ENCODE assay signal across 2 cellular contexts in the genomic region with DNA sequence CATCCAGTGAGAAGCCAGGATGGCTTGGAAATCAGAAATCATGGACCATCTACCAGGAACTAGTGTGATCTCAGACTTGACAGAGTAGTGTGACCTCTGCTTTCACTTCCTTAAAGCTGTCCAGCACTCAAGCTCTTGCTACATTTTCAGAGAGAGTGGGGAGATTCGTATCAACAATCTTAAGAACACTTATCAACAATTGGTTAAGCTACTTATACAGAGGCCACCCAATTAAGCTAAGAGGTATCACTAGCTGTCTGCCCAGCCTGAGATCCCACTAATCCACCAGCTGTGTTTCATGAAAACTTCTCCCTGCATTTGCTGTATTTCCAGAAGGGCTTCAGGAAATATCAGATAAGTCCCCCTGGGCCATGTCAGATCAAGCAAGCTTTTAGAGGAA.
TF ChIP-seq lines count a peak whose summit lies in the region.

No MANE protein-coding gene starts in this region.

TF ChIP-seq in Ishikawa, 13 proteins besides CTCF, POLR2A, EP300 and RAD21:
- no peak for TF ChIP-seq YY1 (IDR thresholded peaks at IDR 0.05; ENCODE audit: low read depth)
- TF ChIP-seq, protein P1, sequence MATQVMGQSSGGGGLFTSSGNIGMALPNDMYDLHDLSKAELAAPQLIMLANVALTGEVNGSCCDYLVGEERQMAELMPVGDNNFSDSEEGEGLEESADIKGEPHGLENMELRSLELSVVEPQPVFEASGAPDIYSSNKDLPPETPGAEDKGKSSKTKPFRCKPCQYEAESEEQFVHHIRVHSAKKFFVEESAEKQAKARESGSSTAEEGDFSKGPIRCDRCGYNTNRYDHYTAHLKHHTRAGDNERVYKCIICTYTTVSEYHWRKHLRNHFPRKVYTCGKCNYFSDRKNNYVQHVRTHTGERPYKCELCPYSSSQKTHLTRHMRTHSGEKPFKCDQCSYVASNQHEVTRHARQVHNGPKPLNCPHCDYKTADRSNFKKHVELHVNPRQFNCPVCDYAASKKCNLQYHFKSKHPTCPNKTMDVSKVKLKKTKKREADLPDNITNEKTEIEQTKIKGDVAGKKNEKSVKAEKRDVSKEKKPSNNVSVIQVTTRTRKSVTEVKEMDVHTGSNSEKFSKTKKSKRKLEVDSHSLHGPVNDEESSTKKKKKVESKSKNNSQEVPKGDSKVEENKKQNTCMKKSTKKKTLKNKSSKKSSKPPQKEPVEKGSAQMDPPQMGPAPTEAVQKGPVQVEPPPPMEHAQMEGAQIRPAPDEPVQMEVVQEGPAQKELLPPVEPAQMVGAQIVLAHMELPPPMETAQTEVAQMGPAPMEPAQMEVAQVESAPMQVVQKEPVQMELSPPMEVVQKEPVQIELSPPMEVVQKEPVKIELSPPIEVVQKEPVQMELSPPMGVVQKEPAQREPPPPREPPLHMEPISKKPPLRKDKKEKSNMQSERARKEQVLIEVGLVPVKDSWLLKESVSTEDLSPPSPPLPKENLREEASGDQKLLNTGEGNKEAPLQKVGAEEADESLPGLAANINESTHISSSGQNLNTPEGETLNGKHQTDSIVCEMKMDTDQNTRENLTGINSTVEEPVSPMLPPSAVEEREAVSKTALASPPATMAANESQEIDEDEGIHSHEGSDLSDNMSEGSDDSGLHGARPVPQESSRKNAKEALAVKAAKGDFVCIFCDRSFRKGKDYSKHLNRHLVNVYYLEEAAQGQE (IDR thresholded peaks at IDR 0.05; ENCODE audit: low read depth): peak; percentile 27; the same call in 1 of the 2 replicates

TF ChIP-seq in GM12878, 131 proteins besides CTCF, POLR2A, EP300 and RAD21 (continued from another document):
- TF ChIP-seq SPI1 (IDR thresholded peaks at IDR 0.05; ENCODE audit: borderline replicate concordance, insufficient read depth, low read depth, low read length): peak; percentile 72
- TF ChIP-seq, protein P2, sequence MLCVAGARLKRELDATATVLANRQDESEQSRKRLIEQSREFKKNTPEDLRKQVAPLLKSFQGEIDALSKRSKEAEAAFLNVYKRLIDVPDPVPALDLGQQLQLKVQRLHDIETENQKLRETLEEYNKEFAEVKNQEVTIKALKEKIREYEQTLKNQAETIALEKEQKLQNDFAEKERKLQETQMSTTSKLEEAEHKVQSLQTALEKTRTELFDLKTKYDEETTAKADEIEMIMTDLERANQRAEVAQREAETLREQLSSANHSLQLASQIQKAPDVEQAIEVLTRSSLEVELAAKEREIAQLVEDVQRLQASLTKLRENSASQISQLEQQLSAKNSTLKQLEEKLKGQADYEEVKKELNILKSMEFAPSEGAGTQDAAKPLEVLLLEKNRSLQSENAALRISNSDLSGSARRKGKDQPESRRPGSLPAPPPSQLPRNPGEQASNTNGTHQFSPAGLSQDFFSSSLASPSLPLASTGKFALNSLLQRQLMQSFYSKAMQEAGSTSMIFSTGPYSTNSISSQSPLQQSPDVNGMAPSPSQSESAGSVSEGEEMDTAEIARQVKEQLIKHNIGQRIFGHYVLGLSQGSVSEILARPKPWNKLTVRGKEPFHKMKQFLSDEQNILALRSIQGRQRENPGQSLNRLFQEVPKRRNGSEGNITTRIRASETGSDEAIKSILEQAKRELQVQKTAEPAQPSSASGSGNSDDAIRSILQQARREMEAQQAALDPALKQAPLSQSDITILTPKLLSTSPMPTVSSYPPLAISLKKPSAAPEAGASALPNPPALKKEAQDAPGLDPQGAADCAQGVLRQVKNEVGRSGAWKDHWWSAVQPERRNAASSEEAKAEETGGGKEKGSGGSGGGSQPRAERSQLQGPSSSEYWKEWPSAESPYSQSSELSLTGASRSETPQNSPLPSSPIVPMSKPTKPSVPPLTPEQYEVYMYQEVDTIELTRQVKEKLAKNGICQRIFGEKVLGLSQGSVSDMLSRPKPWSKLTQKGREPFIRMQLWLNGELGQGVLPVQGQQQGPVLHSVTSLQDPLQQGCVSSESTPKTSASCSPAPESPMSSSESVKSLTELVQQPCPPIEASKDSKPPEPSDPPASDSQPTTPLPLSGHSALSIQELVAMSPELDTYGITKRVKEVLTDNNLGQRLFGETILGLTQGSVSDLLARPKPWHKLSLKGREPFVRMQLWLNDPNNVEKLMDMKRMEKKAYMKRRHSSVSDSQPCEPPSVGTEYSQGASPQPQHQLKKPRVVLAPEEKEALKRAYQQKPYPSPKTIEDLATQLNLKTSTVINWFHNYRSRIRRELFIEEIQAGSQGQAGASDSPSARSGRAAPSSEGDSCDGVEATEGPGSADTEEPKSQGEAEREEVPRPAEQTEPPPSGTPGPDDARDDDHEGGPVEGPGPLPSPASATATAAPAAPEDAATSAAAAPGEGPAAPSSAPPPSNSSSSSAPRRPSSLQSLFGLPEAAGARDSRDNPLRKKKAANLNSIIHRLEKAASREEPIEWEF (IDR thresholded peaks at IDR 0.05; ENCODE audit: insufficient replicate concordance, low read depth, low read length): no peak
- TF ChIP-seq, protein P3, sequence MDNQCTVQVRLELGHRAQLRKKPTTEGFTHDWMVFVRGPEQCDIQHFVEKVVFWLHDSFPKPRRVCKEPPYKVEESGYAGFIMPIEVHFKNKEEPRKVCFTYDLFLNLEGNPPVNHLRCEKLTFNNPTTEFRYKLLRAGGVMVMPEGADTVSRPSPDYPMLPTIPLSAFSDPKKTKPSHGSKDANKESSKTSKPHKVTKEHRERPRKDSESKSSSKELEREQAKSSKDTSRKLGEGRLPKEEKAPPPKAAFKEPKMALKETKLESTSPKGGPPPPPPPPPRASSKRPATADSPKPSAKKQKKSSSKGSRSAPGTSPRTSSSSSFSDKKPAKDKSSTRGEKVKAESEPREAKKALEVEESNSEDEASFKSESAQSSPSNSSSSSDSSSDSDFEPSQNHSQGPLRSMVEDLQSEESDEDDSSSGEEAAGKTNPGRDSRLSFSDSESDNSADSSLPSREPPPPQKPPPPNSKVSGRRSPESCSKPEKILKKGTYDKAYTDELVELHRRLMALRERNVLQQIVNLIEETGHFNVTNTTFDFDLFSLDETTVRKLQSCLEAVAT (IDR thresholded peaks at IDR 0.05): no peak
TF ChIP-seq in GM12878: peak in this region for 1.
